Comparison of ENCODE assay signal across 8 cellular contexts in the genomic region with DNA sequence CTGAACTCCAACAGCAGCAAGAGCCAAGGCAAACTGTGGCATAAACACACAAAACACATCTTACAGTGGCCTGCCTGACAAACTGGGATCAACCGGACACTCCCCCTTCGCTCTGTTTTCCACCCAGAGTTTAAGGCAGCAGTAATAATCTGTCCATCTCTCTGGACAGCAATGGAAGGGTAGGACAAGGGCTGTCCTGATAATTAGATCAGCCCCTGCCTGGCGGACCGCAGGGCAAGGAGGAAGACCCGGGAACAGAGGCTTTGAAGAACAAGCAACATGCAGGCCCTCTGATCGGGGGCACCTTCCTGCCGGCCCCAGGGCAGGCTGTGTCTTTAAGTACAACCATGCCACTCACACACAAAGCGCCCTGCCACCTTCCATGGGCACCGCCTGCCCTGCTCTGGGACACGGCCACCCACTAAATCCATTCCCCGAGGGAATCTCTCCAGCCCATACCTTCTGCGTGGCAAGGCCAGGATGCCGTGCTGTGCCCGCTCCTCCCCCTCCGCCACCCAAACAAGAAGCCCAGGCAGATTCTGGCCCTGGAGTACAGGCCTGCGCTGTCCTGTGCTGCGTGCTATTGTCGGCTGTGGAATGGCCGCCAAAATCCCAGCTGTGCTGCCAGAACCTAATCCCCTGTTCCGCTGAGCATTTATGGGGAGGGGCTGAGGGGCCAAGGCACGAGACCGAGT. TPM values are rescaled to one million over a fixed set of nuclear protein-coding genes. Genes with fewer than 3 reads are reported as not detected.
DNase-seq lines count a peak whose midpoint lies in the region; ATAC-seq and TF ChIP-seq lines count a peak whose summit lies in the region.

No MANE protein-coding gene starts in this region.

- peak overlapping the region; percentile 91 to 98 (median 95) for H3K27ac ChIP-seq in body of pancreas

- H3K36me3 Mint-ChIP-seq in T-cell = no peaks in the 10 kb centered on the region

- no peak for TF ChIP-seq CTCF in body of pancreas (IDR thresholded peaks at IDR 0.05)

- H3K27me3 Mint-ChIP-seq in T-cell = no peaks in the 10 kb centered on the region

- H3K9me3 Mint-ChIP-seq in T-cell = no peaks in the 10 kb centered on the region

- CTCF ChIA-PET in T-cell (lab: Charles Lee) = interaction anchor here (0.6 to 3.1 kb wide), 3 partner anchors 16 to 103 kb away, joined by 4 to 28 read pairs (median 6); no protein-coding TSS in a partner anchor

- H3K4me1 ChIP-seq in body of pancreas = peaks cover 54% of the 10 kb centered on the region

- peak overlapping the region; percentile 35 to 66 for H3K4me3 ChIP-seq in body of pancreas

- no peaks in the 10 kb centered on the region for H3K36me3 ChIP-seq in body of pancreas (replicated peaks in 1 of 2; ENCODE audit: insufficient read depth in 1 of 2, low read depth in 2 of 2)

- WGBS in body of pancreas, 2 donors = 1% methylated on average over 11 to 20 of the region's 22 CpGs

- ATAC-seq in T-cell (replicated peaks in 1 of 4) (peak; percentile 27 to 50 (median 46)), body of pancreas (peak; percentile 75), GM18868 (IDR thresholded peaks at IDR 0.05; ENCODE audit: unreplicated experiment) (no peak), HG02973 (IDR thresholded peaks at IDR 0.05; ENCODE audit: unreplicated experiment) (no peak)

- H3K27me3 ChIP-seq in body of pancreas = no peaks in the 10 kb centered on the region

- H3K27ac Mint-ChIP-seq in T-cell = no peak overlapping the region

- H3K4me3 Mint-ChIP-seq in T-cell = no peak overlapping the region

- DNase-seq in EL (peak; percentile 68), M059J (ENCODE audit: low read depth) (peak; percentile 80), T-cell (peak; percentile 2 to 67 (median 41)), body of pancreas (peak; percentile 81 to 88 (median 87)), hippocampal formation (lab: John Stamatoyannopoulos, UW) (peak; percentile 80 to 88), pulmonary artery endothelial cell (ENCODE audit: low read depth, low spot score) (peak; percentile 41)

- peaks cover 37 to 46% (median 44%) of the 10 kb centered on the region in 3 donors for H3K4me1 Mint-ChIP-seq in T-cell

- POLR2A ChIA-PET in T-cell (lab: Charles Lee) = interaction anchor here in 1 of 2 donors (1.4 to 1.5 kb wide), 2 partner anchors 33 to 71 kb away, joined by 3 to 4 read pairs; partner anchors contain the start of gene ANAPC15

- intact Hi-C loops in body of pancreas (cut with DNase I) = no loop called here

- TF ChIP-seq POLR2A in body of pancreas (IDR thresholded peaks at IDR 0.05) = peak; percentile 79 to 92 (median 90)

- H3K9me3 ChIP-seq in body of pancreas = no peaks in the 10 kb centered on the region

RNA-seq across cellular contexts. Expression of gene NUMA1, which starts 38.8 kb away (rescaled TPM):
- 126 and 138 TPM in 2 replicates for total RNA-seq in M059J (2014; rRNA removed; shearing (Covaris generic))
- total RNA-seq in T-cell = 100 to 1,000 TPM; 237 to 386 (median 343) TPM
- total RNA-seq in body of pancreas = 100 to 1,000 TPM; 173 to 191 TPM
- 130 and 140 TPM in 2 replicates for total RNA-seq in pulmonary artery endothelial cell

RNA-seq across cellular contexts. Expression of gene LRRC51, which starts 39.1 kb away (rescaled TPM):
- total RNA-seq in M059J (2014; rRNA removed; shearing (Covaris generic)) = 4.8 and 5.2 TPM in 2 replicates
- total RNA-seq in T-cell (1 to 10 TPM; 2.5 to 5.1 (median 3.7) TPM), body of pancreas (1 to 10 TPM; 2.3 to 9.9 TPM), pulmonary artery endothelial cell (2.6 and 3.5 TPM in 2 replicates)

RNA-seq across cellular contexts. Expression of gene IL18BP, which starts 42.8 kb away (rescaled TPM):
- total RNA-seq in M059J (2014; rRNA removed; shearing (Covaris generic)) = 2.2 and 2.6 TPM in 2 replicates
- total RNA-seq in T-cell = 10 to 100 TPM; 18.4 to 29.2 (median 22.4) TPM
- total RNA-seq in body of pancreas = 1 to 10 TPM; 3.1 to 9.6 TPM
- total RNA-seq in pulmonary artery endothelial cell = 6.1 and 8.4 TPM in 2 replicates

Comparison
In these comparisons a context has a peak if more than half of its experiments do, and no peak if none do; other contexts are left out.
1. ATAC-seq: peak in T-cell (4 of 4) and body of pancreas (single experiment); none in GM18868 (single experiment) and HG02973 (single experiment).
2. Peak in every context shown above with its lines, with median percentiles within 50 percentile points of each other: DNase-seq.